In the genomic region with DNA sequence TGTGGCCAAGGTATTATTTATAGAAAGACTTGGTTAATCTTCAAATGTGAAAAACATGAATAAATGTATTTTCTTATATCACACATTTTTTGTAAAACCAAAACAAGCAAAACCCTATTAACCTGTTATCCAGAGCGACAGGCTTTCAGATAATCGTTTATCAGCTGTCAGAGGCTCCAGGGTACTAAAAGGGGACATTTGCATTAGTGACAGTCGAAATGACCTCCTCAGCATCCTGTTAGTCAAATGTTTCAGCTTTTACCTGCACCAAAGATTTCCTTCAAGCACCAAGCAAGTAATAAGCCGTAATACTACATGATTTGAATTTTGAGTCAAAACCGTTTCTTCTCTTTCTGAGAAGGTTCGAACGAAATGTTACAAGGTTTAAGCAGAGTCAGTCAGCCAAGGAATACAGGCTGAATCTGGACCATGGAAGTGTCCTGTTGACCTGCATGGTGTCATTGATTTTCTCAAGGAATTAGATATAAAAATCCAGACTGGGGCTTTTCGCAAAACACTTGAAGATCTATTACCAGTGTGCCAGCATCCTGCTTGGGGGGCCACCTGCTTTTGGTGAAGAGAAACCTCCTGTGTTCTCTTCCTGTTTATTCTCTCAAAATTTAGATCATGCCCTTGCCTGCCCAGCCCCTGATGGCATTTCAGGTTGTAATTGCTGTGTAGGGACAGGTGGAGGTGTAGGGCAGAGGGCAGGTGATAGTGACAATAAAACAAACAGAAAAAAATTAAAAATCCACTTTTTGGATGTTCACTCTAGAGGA, we compare ENCODE assay signal across 13 cellular contexts.
"Had no signal": no experiment of that assay in that cellular context is flagged by ENCODE, and none has a peak within 500 bp of the region (broad histone marks: within the 10 kb centered on the region; RNA-seq: fewer than 3 reads in every experiment).

No MANE protein-coding gene starts in this region.

- H3K79me2 ChIP-seq: hepatocyte had no signal

- H3K4me3 ChIP-seq: hepatocyte, prostate gland, right lobe of liver, transverse colon had no signal

- H3K9me3 Mint-ChIP-seq: activated naive CD4-positive, alpha-beta T cell treated with anti-CD3 and anti-CD28 coated beads, Interleukin-2, amount 50 U/mL, for 24 hours; central memory CD8-positive, alpha-beta T cell; naive B cell; stimulated activated effector memory CD8-positive, alpha-beta T cell treated with anti-CD3 and anti-CD28 coated beads, Interleukin-12 subunit alpha, Interleukin-12 subunit beta, amount 100 ng/mL, for 72 hours had no signal

- H3K36me3 ChIP-seq: prostate gland, right lobe of liver, transverse colon had no signal

- H2AFZ ChIP-seq: hepatocyte had no signal

- H3K36me3 Mint-ChIP-seq: activated naive CD4-positive, alpha-beta T cell treated with anti-CD3 and anti-CD28 coated beads, Interleukin-2, amount 50 U/mL, for 24 hours; naive B cell; stimulated activated effector memory CD8-positive, alpha-beta T cell treated with anti-CD3 and anti-CD28 coated beads, Interleukin-12 subunit alpha, Interleukin-12 subunit beta, amount 100 ng/mL, for 72 hours had no signal

- H3K4me1 ChIP-seq: prostate gland, right lobe of liver, transverse colon had no signal

- H3K27ac Mint-ChIP-seq: activated naive CD4-positive, alpha-beta T cell treated with anti-CD3 and anti-CD28 coated beads, Interleukin-2, amount 50 U/mL, for 24 hours; naive B cell; stimulated activated effector memory CD8-positive, alpha-beta T cell treated with anti-CD3 and anti-CD28 coated beads, Interleukin-12 subunit alpha, Interleukin-12 subunit beta, amount 100 ng/mL, for 72 hours had no signal

- H3K4me3 Mint-ChIP-seq: activated naive CD4-positive, alpha-beta T cell treated with anti-CD3 and anti-CD28 coated beads, Interleukin-2, amount 50 U/mL, for 24 hours; central memory CD8-positive, alpha-beta T cell; naive B cell; stimulated activated effector memory CD8-positive, alpha-beta T cell treated with anti-CD3 and anti-CD28 coated beads, Interleukin-12 subunit alpha, Interleukin-12 subunit beta, amount 100 ng/mL, for 72 hours had no signal

- DNase-seq: activated effector memory CD4-positive, alpha-beta T cell treated with Interleukin-2 at 50 U/mL for 16 hours; dermis blood vessel endothelial cell; erythroblast; midbrain; naive B cell; nucleus accumbens; right lobe of liver; transverse colon had no signal

- H3K4me2 ChIP-seq: hepatocyte had no signal

- H3K9me3 ChIP-seq: prostate gland, right lobe of liver, transverse colon had no signal

- H3K4me1 Mint-ChIP-seq: activated naive CD4-positive, alpha-beta T cell treated with anti-CD3 and anti-CD28 coated beads, Interleukin-2, amount 50 U/mL, for 24 hours; central memory CD8-positive, alpha-beta T cell; naive B cell; stimulated activated effector memory CD8-positive, alpha-beta T cell treated with anti-CD3 and anti-CD28 coated beads, Interleukin-12 subunit alpha, Interleukin-12 subunit beta, amount 100 ng/mL, for 72 hours had no signal

- H3K27me3 ChIP-seq: right lobe of liver had no signal

- H3K27ac ChIP-seq: hepatocyte, prostate gland, right lobe of liver, transverse colon had no signal

- ATAC-seq: right lobe of liver; stimulated activated effector memory CD8-positive, alpha-beta T cell treated with anti-CD3 and anti-CD28 coated beads, Interleukin-12 subunit alpha, Interleukin-12 subunit beta, amount 100 ng/mL, for 72 hours had no signal
